In the genomic region with DNA sequence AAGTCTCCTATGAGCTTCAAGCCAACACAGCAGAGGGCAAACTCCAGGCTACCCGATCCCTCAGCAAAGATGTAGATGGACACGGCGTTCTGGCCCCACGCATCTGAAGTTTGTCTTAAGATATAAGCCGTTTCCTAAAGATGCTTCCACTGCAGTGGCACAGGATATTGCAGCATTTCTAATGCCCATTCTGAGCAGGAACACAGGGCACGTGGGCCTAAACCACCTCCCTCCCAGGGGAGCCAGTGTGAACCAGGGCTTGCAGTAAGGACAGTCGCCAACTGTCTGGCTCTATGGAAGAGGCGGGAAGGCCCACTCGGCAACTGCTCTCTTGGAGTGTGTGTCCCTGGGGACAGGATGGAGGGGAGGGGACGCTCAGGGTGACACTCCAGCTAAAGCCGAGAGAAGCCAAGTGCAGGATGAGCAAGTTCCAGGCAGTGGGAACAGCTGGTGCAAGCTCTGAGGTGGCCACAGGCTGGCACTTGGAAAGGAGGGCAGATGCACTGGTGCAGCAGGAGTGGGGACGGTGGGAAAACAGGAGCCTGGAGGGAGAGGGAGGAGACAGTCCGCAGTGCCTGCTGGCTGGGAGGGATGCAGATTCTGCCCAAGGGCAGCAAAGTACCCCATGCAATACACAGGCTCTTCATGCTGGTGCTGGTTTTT, we compare ENCODE assay signal across 3 cellular contexts. TPM values are rescaled to one million over a fixed set of nuclear protein-coding genes. Genes with fewer than 3 reads are reported as not detected.
"Had no signal": no experiment of that assay in that cellular context is flagged by ENCODE, and none has a peak within 500 bp of the region (broad histone marks: within the 10 kb centered on the region; RNA-seq: fewer than 3 reads in every experiment).

No MANE protein-coding gene starts in this region.

RNA-seq across cellular contexts. Expression of gene ALG1L2, which starts 25.8 kb away (rescaled TPM):
- total RNA-seq: HT1080; IMR-90; T-helper 1 cell treated with Interleukin-12 subunit alpha and Interleukin-12 subunit beta and Interleukin-4 antibody, amounts not matched to agents 30 ng/mL and 1 ng/mL, for 36 hours had no signal
- polyA plus RNA-seq: IMR-90 had no signal
